15 cellular contexts compared by ENCODE assay signal in the genomic region with DNA sequence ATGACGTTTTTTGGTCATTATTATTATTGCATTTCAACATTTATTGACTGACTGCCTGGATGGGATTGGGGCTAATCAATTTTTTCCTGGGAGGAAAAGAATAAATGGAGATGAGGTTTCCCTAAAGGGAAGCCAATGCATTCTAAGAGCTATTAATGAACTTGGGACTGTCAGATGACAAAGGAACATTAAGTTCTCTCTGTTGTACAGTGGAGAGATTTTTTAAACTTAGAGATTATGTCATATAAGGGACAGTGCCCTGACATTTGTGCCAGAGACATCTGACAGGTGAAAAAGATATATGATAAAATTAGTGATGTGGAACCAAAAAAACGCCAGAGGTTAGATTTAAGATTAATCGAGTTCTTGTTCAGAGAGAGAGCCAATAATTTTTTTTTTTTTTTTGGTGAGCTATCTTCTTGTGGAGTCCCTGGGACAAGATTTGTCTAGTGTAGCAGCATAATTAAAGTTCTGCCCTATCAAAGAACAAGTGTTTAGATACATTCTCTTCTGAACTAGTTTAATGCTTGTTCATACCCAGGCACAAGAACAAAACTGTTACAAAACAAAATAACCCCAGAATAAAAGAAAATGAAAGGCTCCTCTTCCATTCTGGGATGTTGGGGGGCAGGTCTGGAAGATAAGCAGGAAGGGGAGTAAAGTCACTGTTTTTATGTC.
DNase-seq lines count a peak whose midpoint lies in the region; ATAC-seq and TF ChIP-seq lines count a peak whose summit lies in the region.
"Had no signal": no experiment of that assay in that cellular context is flagged by ENCODE, and none has a peak within 500 bp of the region (broad histone marks: within the 10 kb centered on the region; RNA-seq: fewer than 3 reads in every experiment).

No MANE protein-coding gene starts in this region.

- H3K9me3 Mint-ChIP-seq in activated T-helper 17 cell treated with anti-CD3 and anti-CD28 coated beads, Interleukin-2, amount 50 U/mL, for 72 hours = no peaks in the 10 kb centered on the region
- H3K9me3 Mint-ChIP-seq in Caco-2 (ENCODE audit: unreplicated experiment) = no peaks in the 10 kb centered on the region
- H3K9me3 Mint-ChIP-seq: CD4-positive, alpha-beta memory T cell; HFFc6 had no signal

- H3K4me3 Mint-ChIP-seq in activated T-helper 17 cell treated with anti-CD3 and anti-CD28 coated beads, Interleukin-2, amount 50 U/mL, for 72 hours = no peak overlapping the region
- H3K4me3 Mint-ChIP-seq in Caco-2 (ENCODE audit: unreplicated experiment) = no peak overlapping the region
- H3K4me3 Mint-ChIP-seq: CD4-positive, alpha-beta memory T cell; HFFc6 had no signal

- TF ChIP-seq CTCF in heart right ventricle (IDR thresholded peaks at IDR 0.05) (no peak), right atrium auricular region (IDR thresholded peaks at IDR 0.05) (no peak), gastrocnemius medialis (IDR thresholded peaks at IDR 0.05 in 4 of 5, conservative IDR thresholded peaks at IDR 0.05 in 1 of 5) (no peak), Caco-2 (IDR thresholded peaks at IDR 0.05; ENCODE audit: insufficient read depth in 1 of 2, low read depth in 1 of 2, low read length in 1 of 2, severe bottlenecking in 1 of 2, unreplicated experiment in 1 of 2) (no peak)

- no peaks in the 10 kb centered on the region for H3K4me1 Mint-ChIP-seq in activated T-helper 17 cell treated with anti-CD3 and anti-CD28 coated beads, Interleukin-2, amount 50 U/mL, for 72 hours
- no peaks in the 10 kb centered on the region for H3K4me1 Mint-ChIP-seq in Caco-2 (ENCODE audit: low read depth, unreplicated experiment)

- H3K4me1 ChIP-seq in heart right ventricle (peaks cover 0 to 44% (median 16%) of the 10 kb centered on the region in 9 donors), right atrium auricular region (peaks cover 0 to 16% of the 10 kb centered on the region in 2 donors), gastrocnemius medialis (peaks cover 17 to 37% of the 10 kb centered on the region in 2 donors), Caco-2 (no peaks in the 10 kb centered on the region)
- H3K4me1 ChIP-seq: HAP-1 had no signal

- peaks cover 5% of the 10 kb centered on the region for H3K27me3 Mint-ChIP-seq in activated T-helper 17 cell treated with anti-CD3 and anti-CD28 coated beads, Interleukin-2, amount 50 U/mL, for 72 hours
- H3K27me3 Mint-ChIP-seq in Caco-2 (ENCODE audit: insufficient read depth, unreplicated experiment) = peaks cover 5% of the 10 kb centered on the region

- DNase-seq in Right ventricle myocardium superior (no peak), heart right ventricle (no peak), right atrium auricular region (ENCODE audit: low spot score) (no peak), gastrocnemius medialis (no peak), Caco-2 (no peak), SW 1271 (lab: John Stamatoyannopoulos, UW) (no peak)
- DNase-seq: C1 segment of cervical spinal cord; CD4-positive, alpha-beta memory T cell; COR-L47; DMS153; DND-41; GOT3; HFFc6 had no signal

- no peak overlapping the region for H3K4me3 ChIP-seq in heart right ventricle
- H3K4me3 ChIP-seq in right atrium auricular region = no peak overlapping the region
- H3K4me3 ChIP-seq in gastrocnemius medialis = no peak overlapping the region
- H3K4me3 ChIP-seq in Caco-2 (ENCODE audit: low read depth, low read length) = no peak overlapping the region
- H3K4me3 ChIP-seq: HAP-1 had no signal

- H3K9me3 ChIP-seq in heart right ventricle (no peaks in the 10 kb centered on the region), right atrium auricular region (no peaks in the 10 kb centered on the region), gastrocnemius medialis (no peaks in the 10 kb centered on the region), Caco-2 (0 out of 2 replicates have a peak, but pooled peaks cover under 1% of the 10 kb centered on the region)
- H3K9me3 ChIP-seq: HAP-1 had no signal

- CTCF ChIA-PET in Caco-2 (lab: Charles Lee) = no interaction called here

- H3K27ac ChIP-seq in heart right ventricle (peak overlapping the region in 9 of 10 donors; percentile 23 to 82 (median 41)), right atrium auricular region (peak overlapping the region; percentile 56 to 83), gastrocnemius medialis (peak overlapping the region in 3 of 4 donors; percentile 11 to 34 (median 17))

- H3K36me3 Mint-ChIP-seq in activated T-helper 17 cell treated with anti-CD3 and anti-CD28 coated beads, Interleukin-2, amount 50 U/mL, for 72 hours (ENCODE audit: low read depth) = no peaks in the 10 kb centered on the region
- H3K36me3 Mint-ChIP-seq in Caco-2 (ENCODE audit: insufficient read depth, unreplicated experiment) = no peaks in the 10 kb centered on the region
- H3K36me3 Mint-ChIP-seq: CD4-positive, alpha-beta memory T cell had no signal

- BruUV-seq in Caco-2 (replicated peaks; lab: Mats Ljungman, UMichigan) = no TSS peak

- H3K36me3 ChIP-seq in heart right ventricle = no peaks in the 10 kb centered on the region
- H3K36me3 ChIP-seq in right atrium auricular region = no peaks in the 10 kb centered on the region
- no peaks in the 10 kb centered on the region for H3K36me3 ChIP-seq in gastrocnemius medialis
- no peaks in the 10 kb centered on the region for H3K36me3 ChIP-seq in Caco-2 (ENCODE audit: control insufficient read depth, insufficient read depth, low read length)
- H3K36me3 ChIP-seq: HAP-1 had no signal

- H3K27me3 ChIP-seq in heart right ventricle (no peaks in the 10 kb centered on the region), right atrium auricular region (no peaks in the 10 kb centered on the region), gastrocnemius medialis (no peaks in the 10 kb centered on the region), Caco-2 (replicated peaks; ENCODE audit: control insufficient read depth, insufficient read depth, low read length) (no peaks in the 10 kb centered on the region)

- in situ Hi-C loops in gastrocnemius medialis (cut with MboI; ENCODE audit: low sequenced_read_pairs in 4 of 4) = loop anchor here in 3 of 4 donors (5.0 to 25.0 kb wide), 6 partner anchors 345 to 795 kb away; a partner anchor contains a TSS

- no peak overlapping the region for H3K27ac Mint-ChIP-seq in activated T-helper 17 cell treated with anti-CD3 and anti-CD28 coated beads, Interleukin-2, amount 50 U/mL, for 72 hours
- H3K27ac Mint-ChIP-seq in Caco-2 (ENCODE audit: unreplicated experiment) = no peak overlapping the region
- H3K27ac Mint-ChIP-seq: CD4-positive, alpha-beta memory T cell; HFFc6 had no signal

- 59 to 68% methylated on average over 3 of the region's 3 CpGs for WGBS in heart right ventricle, 2 donors

- POLR2A ChIA-PET in Caco-2 (lab: Charles Lee) = no interaction called here

- intact Hi-C loops in Right ventricle myocardium superior (cut with DNase I) = loop anchor here (5.0 to 10.0 kb wide), 2 partner anchors 42 to 345 kb away; a partner anchor contains a TSS
- intact Hi-C loops in heart right ventricle (cut with DNase I) = loop anchor here in 6 of 10 donors (5.0 to 10.0 kb wide), 6 partner anchors 185 to 545 kb away; a partner anchor contains a TSS
- intact Hi-C loops in gastrocnemius medialis (cut with DNase I; ENCODE audit: low total_unique reads) = loop anchor here (5.0 kb wide), 1 partner anchor 32 kb away; no protein-coding TSS in a partner anchor
- intact Hi-C loops in Caco-2 (cut with micrococcal nuclease; ENCODE audit: unreplicated experiment) = no loop called here

- TF ChIP-seq POLR2A in gastrocnemius medialis (IDR thresholded peaks at IDR 0.05) = no peak

- ATAC-seq in Right ventricle myocardium superior (ENCODE audit: poor library complexity) (peak; percentile 70), heart right ventricle (peak in 4 of 8 donors; percentile 48 to 83 (median 72)), gastrocnemius medialis (peak; percentile 74 to 91)
- ATAC-seq in activated T-helper 17 cell treated with anti-CD3 and anti-CD28 coated beads, Interleukin-2, amount 50 U/mL, for 72 hours (replicated peaks) = no peak

Comparison
In these comparisons a context has a peak if more than half of its experiments do, and no peak if none do; other contexts are left out.
1. H3K27ac ChIP-seq: peak in every context shown above with its lines; median percentile 70 in right atrium auricular region; 41 in heart right ventricle; 17 in gastrocnemius medialis.